ENCODE assay signal across 28 cellular contexts in genomic region chr17:77756028-77756427, GRCh38.
"Had no signal": no experiment of that assay in that cellular context is flagged by ENCODE, and none has a peak within 500 bp of the region (broad histone marks: within the 10 kb centered on the region; RNA-seq: fewer than 3 reads in every experiment).

No MANE protein-coding gene starts in this region.

- H3K36me3 ChIP-seq: adrenal gland, breast epithelium, cardiac muscle cell, esophagus muscularis mucosa, gastrocnemius medialis had no signal

- ATAC-seq: activated CD4-positive, alpha-beta T cell treated with anti-CD3 and anti-CD28 coated beads for 36 hours; activated CD8-positive, alpha-beta memory T cell treated with anti-CD3 and anti-CD28 coated beads, Interleukin-2, amount 10 ng/mL, durations not matched to agents 7 days and 5 days; activated CD8-positive, alpha-beta T cell treated with anti-CD3 and anti-CD28 coated beads, Interleukin-2, amount 10 ng/mL, durations not matched to agents 7 days and 5 days; activated naive CD8-positive, alpha-beta T cell treated with anti-CD3 and anti-CD28 coated beads, Interleukin-2, amount 50 U/mL, for 24 hours; body of pancreas; foreskin keratinocyte; gastrocnemius medialis; T-helper 17 cell had no signal

- DNase-seq: activated CD4-positive, alpha-beta memory T cell treated with anti-CD3 and anti-CD28 coated beads for 36 hours; activated CD4-positive, alpha-beta T cell treated with anti-CD3 and anti-CD28 coated beads for 36 hours; activated CD4-positive, alpha-beta T cell treated with anti-CD3 and anti-CD28 coated beads, Interleukin-2, amount 10 ng/mL, durations not matched to agents 24 days and 14 days; activated CD4-positive, CD25-positive, alpha-beta regulatory T cell; activated CD4-positive, CD25-positive, alpha-beta regulatory T cell treated with anti-CD3 and anti-CD28 coated beads, Interleukin-2, amount 50 U/mL, for 72 hours; activated CD8-positive, alpha-beta memory T cell treated with anti-CD3 and anti-CD28 coated beads, Interleukin-2, amount 10 ng/mL, durations not matched to agents 7 days and 5 days; activated CD8-positive, alpha-beta memory T cell treated with anti-CD3 and anti-CD28 coated beads, Interleukin-2, amount 50 U/mL, for 4 hours; activated CD8-positive, alpha-beta T cell treated with anti-CD3 and anti-CD28 coated beads, Interleukin-2, amount 10 ng/mL, durations not matched to agents 7 days and 5 days; activated naive CD4-positive, alpha-beta T cell treated with anti-CD3 and anti-CD28 coated beads for 36 hours; activated naive CD8-positive, alpha-beta T cell treated with anti-CD3 and anti-CD28 coated beads for 36 hours; activated naive CD8-positive, alpha-beta T cell treated with anti-CD3 and anti-CD28 coated beads, Interleukin-2, amount 50 U/mL, for 24 hours; activated T-cell treated with anti-CD3 and anti-CD28 coated beads, Interleukin-2, amount 50 U/mL, for 1 hour; activated T-cell treated with anti-CD3 and anti-CD28 coated beads, Interleukin-2, amount 50 U/mL, for 48 hours; body of pancreas; effector memory CD4-positive, alpha-beta T cell; erythroblast; foreskin keratinocyte; gastrocnemius medialis; glutamatergic neuron; T-helper 1 cell; T-helper 17 cell; T1000 had no signal

- H3K4me1 ChIP-seq: adrenal gland, body of pancreas, breast epithelium, esophagus muscularis mucosa, foreskin keratinocyte, gastrocnemius medialis had no signal

- H3K4me3 ChIP-seq: adrenal gland, body of pancreas, breast epithelium, cardiac muscle cell, coronary artery, dorsolateral prefrontal cortex, esophagus muscularis mucosa, gastrocnemius medialis had no signal

- H3K27ac ChIP-seq: adrenal gland, body of pancreas, breast epithelium, cardiac muscle cell, coronary artery, esophagus muscularis mucosa, foreskin keratinocyte, gastrocnemius medialis had no signal

- H3K9me3 ChIP-seq: adrenal gland, breast epithelium, gastrocnemius medialis had no signal

- H3K27me3 ChIP-seq: adrenal gland, body of pancreas, breast epithelium, cardiac muscle cell, dorsolateral prefrontal cortex, esophagus muscularis mucosa, foreskin keratinocyte, gastrocnemius medialis had no signal
